8 cellular contexts compared by ENCODE assay signal in the genomic region with DNA sequence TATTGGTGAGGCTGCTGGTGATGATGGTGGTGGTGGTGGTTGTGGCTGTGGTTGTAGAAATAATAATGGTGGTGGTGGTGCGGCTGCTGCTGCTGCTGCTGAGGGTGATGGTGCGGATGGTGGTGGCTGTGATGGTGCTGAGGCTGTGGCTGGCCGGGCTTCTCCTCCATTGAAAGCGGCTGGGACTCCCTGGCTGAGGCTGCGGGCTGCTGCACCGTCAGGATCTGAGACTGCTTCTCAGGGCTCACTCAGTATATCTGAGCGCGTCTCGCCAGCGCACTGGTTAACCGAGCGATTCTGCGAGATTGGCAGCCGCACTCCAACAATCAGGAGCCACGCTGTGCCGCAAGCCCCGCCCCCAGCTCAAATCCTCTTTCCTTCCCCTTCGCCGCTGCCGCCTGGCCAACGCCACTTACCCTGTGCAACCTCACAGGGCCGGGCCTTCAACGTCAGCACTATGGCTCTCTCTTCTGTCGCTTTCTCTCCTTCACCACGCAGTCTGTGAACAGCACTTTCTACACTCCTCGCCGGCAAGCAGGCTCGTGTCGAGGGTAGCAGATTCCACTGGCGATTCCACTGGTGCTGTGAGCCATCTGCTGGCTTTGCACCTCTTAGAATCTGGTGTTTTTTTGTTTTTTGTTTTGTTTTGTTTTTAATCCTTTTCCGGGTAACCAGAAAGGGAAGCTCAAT. TPM values are rescaled to one million over a fixed set of nuclear protein-coding genes. Genes with fewer than 3 reads are reported as not detected.
DNase-seq lines count a peak whose midpoint lies in the region; ATAC-seq and TF ChIP-seq lines count a peak whose summit lies in the region.

A gene with protein sequence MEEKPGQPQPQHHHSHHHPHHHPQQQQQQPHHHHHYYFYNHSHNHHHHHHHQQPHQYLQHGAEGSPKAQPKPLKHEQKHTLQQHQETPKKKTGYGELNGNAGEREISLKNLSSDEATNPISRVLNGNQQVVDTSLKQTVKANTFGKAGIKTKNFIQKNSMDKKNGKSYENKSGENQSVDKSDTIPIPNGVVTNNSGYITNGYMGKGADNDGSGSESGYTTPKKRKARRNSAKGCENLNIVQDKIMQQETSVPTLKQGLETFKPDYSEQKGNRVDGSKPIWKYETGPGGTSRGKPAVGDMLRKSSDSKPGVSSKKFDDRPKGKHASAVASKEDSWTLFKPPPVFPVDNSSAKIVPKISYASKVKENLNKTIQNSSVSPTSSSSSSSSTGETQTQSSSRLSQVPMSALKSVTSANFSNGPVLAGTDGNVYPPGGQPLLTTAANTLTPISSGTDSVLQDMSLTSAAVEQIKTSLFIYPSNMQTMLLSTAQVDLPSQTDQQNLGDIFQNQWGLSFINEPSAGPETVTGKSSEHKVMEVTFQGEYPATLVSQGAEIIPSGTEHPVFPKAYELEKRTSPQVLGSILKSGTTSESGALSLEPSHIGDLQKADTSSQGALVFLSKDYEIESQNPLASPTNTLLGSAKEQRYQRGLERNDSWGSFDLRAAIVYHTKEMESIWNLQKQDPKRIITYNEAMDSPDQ (minus strand): TSS at position 259 of the 690 bp plus-strand sequence. CDS start 89 bp downstream, at position 170.

- H3K4me2 ChIP-seq in smooth muscle cell: peak within 1 kb of the TSS; percentile 86

- peak within 1 kb of the TSS; percentile 100 for H3K27ac Mint-ChIP-seq in activated B cell treated with CpG ODN at 0.5 μM for 24 hours

- H3K9me3 Mint-ChIP-seq in activated B cell treated with CpG ODN at 0.5 μM for 24 hours: no peaks in the 10 kb centered on the region

- peak within 1 kb of the TSS; percentile 100 for H3K4me3 Mint-ChIP-seq in activated B cell treated with CpG ODN at 0.5 μM for 24 hours

- H3K4me1 ChIP-seq in smooth muscle cell (ENCODE audit: low read depth): peaks cover 14% of the 10 kb centered on the region

- intact Hi-C loops in activated B cell treated with CpG ODN at 0.5 μM for 24 hours (cut with micrococcal nuclease): loop anchor here (1.0 to 5.0 kb wide), 8 partner anchors 75 to 697 kb away; partner anchors contain the start of genes ABHD15, SPAG5, SSH2 and TAOK1

- H3K27me3 Mint-ChIP-seq in activated B cell treated with CpG ODN at 0.5 μM for 24 hours: no peaks in the 10 kb centered on the region

- CTCF ChIA-PET in activated B cell treated with CpG ODN at 0.5 μM for 24 hours (lab: Charles Lee): interaction anchor here (1.0 to 1.2 kb wide), 3 partner anchors 96 to 177 kb away, joined by 3 read pairs; partner anchors contain the start of gene TAOK1

- peak; percentile 100 for TF ChIP-seq POLR2A in GM18951 (IDR thresholded peaks at IDR 0.05; ENCODE audit: extremely low read depth, insufficient read depth, insufficient read length)

- H4K20me1 ChIP-seq in smooth muscle cell (ENCODE audit: low read depth): peaks cover 38% of the 10 kb centered on the region

- no peaks in the 10 kb centered on the region for H3K27me3 ChIP-seq in smooth muscle cell (ENCODE audit: low read depth)

- H3K27ac ChIP-seq in caudate nucleus (ENCODE audit: low read depth, low read length) (peak within 1 kb of the TSS; percentile 99), smooth muscle cell (ENCODE audit: low read depth) (peak within 1 kb of the TSS; percentile 93)

- WGBS in smooth muscle cell (ENCODE audit: low lambda C conversion rate): under 1% methylated on average over 29 of the region's 31 CpGs

- no peaks in the 10 kb centered on the region for H3K36me3 ChIP-seq in smooth muscle cell (ENCODE audit: low read depth)

- peaks cover 45% of the 10 kb centered on the region for H3K4me1 Mint-ChIP-seq in activated B cell treated with CpG ODN at 0.5 μM for 24 hours

- POLR2A ChIA-PET in activated B cell treated with CpG ODN at 0.5 μM for 24 hours (lab: Charles Lee): interaction anchor here (0.6 to 3.8 kb wide), 30 partner anchors 9 to 1655 kb away, joined by 3 to 25 read pairs (median 5); partner anchors contain the start of genes MYO18A, NEK8, PHF12 and PROCA1

- H3K79me2 ChIP-seq in smooth muscle cell (ENCODE audit: low read depth): peaks cover 42% of the 10 kb centered on the region

- DNase-seq in AG08395 (ENCODE audit: low spot score) (peak; percentile 98), NCI-H345 (lab: John Stamatoyannopoulos, UW) (peak; percentile 99), activated B cell treated with CpG ODN at 0.5 μM for 24 hours (peak; percentile 95), caudate nucleus (lab: John Stamatoyannopoulos, UW) (peak; percentile 57 to 100 (median 99)), iPS-NIHi7 (ENCODE audit: extremely low spot score) (peak; percentile 98), smooth muscle cell (lab: John Stamatoyannopoulos, UW; ENCODE audit: unreplicated experiment) (peak; percentile 93)

- TF ChIP-seq CTCF in activated B cell treated with CpG ODN at 0.5 μM for 24 hours (IDR thresholded peaks at IDR 0.05) (no peak), smooth muscle cell (IDR thresholded peaks at IDR 0.05; ENCODE audit: borderline replicate concordance, insufficient read depth, poor library complexity, severe bottlenecking) (no peak)

- peak within 1 kb of the TSS; percentile 84 for H3K4me3 ChIP-seq in smooth muscle cell

- peak within 1 kb of the TSS; percentile 95 for H3K9ac ChIP-seq in smooth muscle cell (ENCODE audit: low read depth)

- in situ Hi-C loops in GM18951 (cut with MboI; ENCODE audit: low sequenced_read_pairs, unreplicated experiment): no loop called here

- H3F3A ChIP-seq in smooth muscle cell (ENCODE audit: low read depth): peaks cover 6% of the 10 kb centered on the region

- H2AFZ ChIP-seq in smooth muscle cell (ENCODE audit: low read depth): peak within 1 kb of the TSS; percentile 95

- peaks cover 27% of the 10 kb centered on the region for H3K36me3 Mint-ChIP-seq in activated B cell treated with CpG ODN at 0.5 μM for 24 hours (ENCODE audit: low read depth)

- peak; percentile 84 for ATAC-seq in HG03196 (IDR thresholded peaks at IDR 0.05; ENCODE audit: unreplicated experiment)
- peak; percentile 83 for ATAC-seq in activated B cell treated with CpG ODN at 0.5 μM for 24 hours (ENCODE audit: low read depth)

- no peaks in the 10 kb centered on the region for H3K9me3 ChIP-seq in smooth muscle cell (replicated peaks; ENCODE audit: low read depth)

RNA-seq across cellular contexts. Expression of the gene that starts here (rescaled TPM):
- total RNA-seq in activated B cell treated with CpG ODN at 0.5 μM for 24 hours (61.0 and 61.8 TPM in 2 replicates), smooth muscle cell (50.3 and 61.2 TPM in 2 replicates)
- 8.3 and 8.9 TPM in 2 replicates for polyA plus RNA-seq in smooth muscle cell

Comparison
In these comparisons a context has a peak if more than half of its experiments do, and no peak if none do; other contexts are left out.
1. Peak in every context shown above with its lines: DNase-seq, ATAC-seq, H3K4me3 ChIP-seq and H3K27ac ChIP-seq.